ENCODE assay signal across 22 cellular contexts in genomic region chr18:26920644-26921043, GRCh38. TPM values are rescaled to one million over a fixed set of nuclear protein-coding genes. Genes with fewer than 3 reads are reported as not detected.
"Had no signal": no experiment of that assay in that cellular context is flagged by ENCODE, and none has a peak within 500 bp of the region (broad histone marks: within the 10 kb centered on the region; RNA-seq: fewer than 3 reads in every experiment).

No MANE protein-coding gene starts in this region.

- H3K27ac Mint-ChIP-seq: activated B cell treated with CpG ODN at 0.5 μM for 24 hours; activated CD4-positive, alpha-beta memory T cell treated with anti-CD3 and anti-CD28 coated beads for 36 hours; activated CD4-positive, alpha-beta T cell treated with anti-CD3 and anti-CD28 coated beads, Interleukin-2, amount 10 ng/mL, durations not matched to agents 7 days and 5 days; activated naive CD4-positive, alpha-beta T cell treated with anti-CD3 and anti-CD28 coated beads for 36 hours; activated naive CD8-positive, alpha-beta T cell; activated T-helper 17 cell treated with anti-CD3 and anti-CD28 coated beads, Interleukin-2, amount 50 U/mL, for 72 hours; T-helper 17 cell had no signal

- H3K27me3 Mint-ChIP-seq: activated B cell treated with CpG ODN at 0.5 μM for 24 hours; activated CD4-positive, alpha-beta memory T cell treated with anti-CD3 and anti-CD28 coated beads for 36 hours; activated CD4-positive, alpha-beta T cell treated with anti-CD3 and anti-CD28 coated beads, Interleukin-2, amount 10 ng/mL, durations not matched to agents 7 days and 5 days; activated naive CD8-positive, alpha-beta T cell; activated T-helper 17 cell treated with anti-CD3 and anti-CD28 coated beads, Interleukin-2, amount 50 U/mL, for 72 hours; T-helper 17 cell had no signal

- H3K27ac ChIP-seq: brain microvascular endothelial cell, KMS-11 had no signal

- H3K36me3 Mint-ChIP-seq: activated CD4-positive, alpha-beta memory T cell treated with anti-CD3 and anti-CD28 coated beads for 36 hours; activated naive CD8-positive, alpha-beta T cell had no signal

- H3K4me1 Mint-ChIP-seq: activated B cell treated with CpG ODN at 0.5 μM for 24 hours; activated CD4-positive, alpha-beta T cell treated with anti-CD3 and anti-CD28 coated beads, Interleukin-2, amount 10 ng/mL, durations not matched to agents 7 days and 5 days; activated T-helper 17 cell treated with anti-CD3 and anti-CD28 coated beads, Interleukin-2, amount 50 U/mL, for 72 hours; T-helper 17 cell had no signal

- H3K4me3 ChIP-seq: MG63 had no signal

- H3K27me3 ChIP-seq: brain microvascular endothelial cell had no signal

- H3K9ac ChIP-seq: KMS-11 had no signal

- H3K4me2 ChIP-seq: KMS-11 had no signal

- H3K36me3 ChIP-seq: brain microvascular endothelial cell, MG63 had no signal

- ATAC-seq: activated T-helper 17 cell treated with anti-CD3 and anti-CD28 coated beads, Interleukin-2, amount 50 U/mL, for 72 hours; T-helper 17 cell had no signal

- H3K9me3 ChIP-seq: MG63 had no signal

- DNase-seq: activated B cell treated with CpG ODN at 0.5 μM for 24 hours; activated CD4-positive, alpha-beta memory T cell treated with anti-CD3 and anti-CD28 coated beads for 36 hours; activated CD4-positive, alpha-beta T cell treated with anti-CD3 and anti-CD28 coated beads, Interleukin-2, amount 10 ng/mL, durations not matched to agents 7 days and 5 days; activated gamma-delta T cell; activated naive CD4-positive, alpha-beta T cell treated with anti-CD3 and anti-CD28 coated beads for 36 hours; activated T-cell treated with anti-CD3 and anti-CD28 coated beads for 4 hours; activated T-cell treated with anti-CD3 and anti-CD28 coated beads, Interleukin-2, amount 50 U/mL, for 48 hours; brain microvascular endothelial cell; MG63; NCI-H1105; NCI-H1436; NCI-H1694 treated with DMSO at 0.1 percent for 48 hours; NCI-H2029 treated with DMSO at 0.1 percent for 48 hours; NCI-H524; SHP77 treated with DMSO at 0.1 percent for 48 hours; T-helper 17 cell; T-helper 9 cell had no signal

- H3K9me3 Mint-ChIP-seq: activated B cell treated with CpG ODN at 0.5 μM for 24 hours; activated CD4-positive, alpha-beta T cell treated with anti-CD3 and anti-CD28 coated beads, Interleukin-2, amount 10 ng/mL, durations not matched to agents 7 days and 5 days; activated naive CD4-positive, alpha-beta T cell treated with anti-CD3 and anti-CD28 coated beads for 36 hours had no signal

- H3K4me3 Mint-ChIP-seq: activated B cell treated with CpG ODN at 0.5 μM for 24 hours; activated CD4-positive, alpha-beta memory T cell treated with anti-CD3 and anti-CD28 coated beads for 36 hours; activated CD4-positive, alpha-beta T cell treated with anti-CD3 and anti-CD28 coated beads, Interleukin-2, amount 10 ng/mL, durations not matched to agents 7 days and 5 days; activated naive CD4-positive, alpha-beta T cell treated with anti-CD3 and anti-CD28 coated beads for 36 hours; activated naive CD8-positive, alpha-beta T cell; activated T-helper 17 cell treated with anti-CD3 and anti-CD28 coated beads, Interleukin-2, amount 50 U/mL, for 72 hours; T-helper 17 cell had no signal

RNA-seq across cellular contexts. Expression of gene AQP4, which starts 55.1 kb away (rescaled TPM):
- total RNA-seq: activated B cell treated with CpG ODN at 0.5 μM for 24 hours; activated CD4-positive, alpha-beta memory T cell treated with anti-CD3 and anti-CD28 coated beads for 36 hours; activated CD4-positive, alpha-beta T cell treated with anti-CD3 and anti-CD28 coated beads, Interleukin-2, amount 10 ng/mL, durations not matched to agents 7 days and 5 days; activated CD8-positive, alpha-beta memory T cell treated with anti-CD3 and anti-CD28 coated beads for 36 hours; activated naive CD4-positive, alpha-beta T cell treated with anti-CD3 and anti-CD28 coated beads for 36 hours; activated T-helper 17 cell treated with anti-CD3 and anti-CD28 coated beads, Interleukin-2, amount 50 U/mL, for 72 hours; SK-MEL-5; T-helper 17 cell had no signal
